Comparison of ENCODE assay signal across 1 cellular context in genomic region chr11:33802414-33802950, GRCh38.
TF ChIP-seq lines count a peak whose summit lies in the region.

No MANE protein-coding gene starts in this region.

TF ChIP-seq in GM12878, 131 proteins besides CTCF, POLR2A, EP300 and RAD21 (continued from another document):
- TF ChIP-seq ZBTB40 (IDR thresholded peaks at IDR 0.05; ENCODE audit: borderline replicate concordance) (no peak), CBFB (IDR thresholded peaks at IDR 0.05; ENCODE audit: low read depth) (no peak), HDAC6 (IDR thresholded peaks at IDR 0.05; ENCODE audit: unreplicated experiment) (no peak), RELB (IDR thresholded peaks at IDR 0.05; ENCODE audit: low read depth) (no peak), BCL11A (IDR thresholded peaks at IDR 0.05; ENCODE audit: low read depth, low read length) (no peak), ZSCAN29 (IDR thresholded peaks at IDR 0.05) (no peak), RFX5 (IDR thresholded peaks at IDR 0.05; ENCODE audit: low read depth, low read length) (no peak), MTA3 (IDR thresholded peaks at IDR 0.05; ENCODE audit: borderline replicate concordance, low read length) (no peak), SREBF2 (IDR thresholded peaks at IDR 0.05; ENCODE audit: low read length) (no peak), PKNOX1 (IDR thresholded peaks at IDR 0.05) (no peak), RUNX3 (IDR thresholded peaks at IDR 0.05; ENCODE audit: low read length) (no peak), ZNF217 (IDR thresholded peaks at IDR 0.05) (no peak), MLLT1 (IDR thresholded peaks at IDR 0.05) (no peak)
TF ChIP-seq in GM12878: peak in this region for 0.
